Comparison of ENCODE assay signal across 17 cellular contexts in the genomic region with DNA sequence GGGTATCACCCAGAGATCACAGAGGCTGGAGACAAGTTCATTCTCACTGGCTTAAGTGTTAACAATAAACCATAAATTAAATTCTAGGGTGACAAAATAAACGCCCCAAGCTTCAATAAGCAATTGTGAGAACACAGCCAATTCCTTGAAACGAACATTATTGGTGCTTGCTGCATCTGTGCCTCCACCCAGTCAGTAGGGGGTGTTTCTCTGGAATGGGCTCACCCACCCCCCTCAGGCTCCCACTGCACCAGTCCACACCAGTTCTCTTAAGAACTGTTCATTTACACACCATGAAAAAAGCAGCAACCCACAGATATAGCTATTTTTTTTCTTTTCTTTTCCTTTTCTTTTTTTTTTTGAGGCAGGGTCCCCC. TPM values are rescaled to one million over a fixed set of nuclear protein-coding genes. Genes with fewer than 3 reads are reported as not detected.
DNase-seq lines count a peak whose midpoint lies in the region; ATAC-seq and TF ChIP-seq lines count a peak whose summit lies in the region.
"Had no signal": no experiment of that assay in that cellular context is flagged by ENCODE, and none has a peak within 500 bp of the region (broad histone marks: within the 10 kb centered on the region; RNA-seq: fewer than 3 reads in every experiment).

No MANE protein-coding gene starts in this region.

- H3K14ac ChIP-seq in IMR-90 (replicated peaks; ENCODE audit: low read depth, low read length) = peak overlapping the region; percentile 57; the same call in 1 of the 2 replicates

- H3K23ac ChIP-seq in IMR-90 (ENCODE audit: low read depth, low read length) = no peak overlapping the region; the same call in 1 of the 2 replicates

- H3K36me3 Mint-ChIP-seq in brain = peaks cover 78% of the 10 kb centered on the region
- H3K36me3 Mint-ChIP-seq in stimulated activated naive B cell treated with anti-CD40 and anti-IgM and Interleukin-4, amounts not matched to agents 10 μg/mL and 1 μg/mL and 100 μg/mL, for 72 hours = peaks cover 15 to 28% of the 10 kb centered on the region in 2 donors
- H3K36me3 Mint-ChIP-seq in activated CD4-positive, alpha-beta T cell treated with anti-CD3 and anti-CD28 coated beads, Interleukin-2, amount 10 ng/mL, durations not matched to agents 7 days and 5 days (ENCODE audit: low read depth) = no peaks in the 10 kb centered on the region
- H3K36me3 Mint-ChIP-seq: immature natural killer cell had no signal

- H2AK9ac ChIP-seq in IMR-90 (replicated peaks; ENCODE audit: low read depth, low read length, poor library complexity) = peak overlapping the region; percentile 22

- no peak overlapping the region for H4K5ac ChIP-seq in IMR-90 (ENCODE audit: low read depth, low read length)

- H3K9ac ChIP-seq in IMR-90 (ENCODE audit: low read depth, low read length) = no peak overlapping the region
- H3K9ac ChIP-seq: KMS-11 had no signal

- no peak overlapping the region for H2BK15ac ChIP-seq in IMR-90 (ENCODE audit: low read depth, low read length)

- H3K4me1 ChIP-seq in A673 (ENCODE audit: insufficient read depth, low read length, poor library complexity, severe bottlenecking) = peaks cover 36% of the 10 kb centered on the region
- H3K4me1 ChIP-seq in IMR-90 (ENCODE audit: control insufficient read depth, insufficient read depth, low read length) = peaks cover 19% of the 10 kb centered on the region
- H3K4me1 ChIP-seq: pancreas had no signal

- peak overlapping the region in 4 of 5 experiments; percentile 22 to 66 (median 50) for H3K27ac Mint-ChIP-seq in brain
- H3K27ac Mint-ChIP-seq in stimulated activated naive B cell treated with anti-CD40 and anti-IgM and Interleukin-4, amounts not matched to agents 10 μg/mL and 1 μg/mL and 100 μg/mL, for 72 hours = no peak overlapping the region
- H3K27ac Mint-ChIP-seq in activated CD4-positive, alpha-beta T cell treated with anti-CD3 and anti-CD28 coated beads, Interleukin-2, amount 10 ng/mL, durations not matched to agents 7 days and 5 days = no peak overlapping the region
- H3K27ac Mint-ChIP-seq: activated CD4-positive, alpha-beta memory T cell treated with anti-CD3 and anti-CD28 coated beads, Interleukin-2, amount 10 ng/mL, durations not matched to agents 7 days and 5 days; activated T-helper 2 cell treated with anti-CD3 and anti-CD28 coated beads, Interferon-gamma antibody, Interleukin-2, Interleukin-4, amounts not matched to agents 10 μg/mL and 5 μg/mL and 100 μg/mL, durations not matched to agents 14 hours and 24 hours and 36 hours; immature natural killer cell had no signal

- H3K9me3 Mint-ChIP-seq in brain = peaks cover 10 to 24% (median 16%) of the 10 kb centered on the region in 5 experiments
- peaks cover 0 to 2% of the 10 kb centered on the region in 2 donors for H3K9me3 Mint-ChIP-seq in stimulated activated naive B cell treated with anti-CD40 and anti-IgM and Interleukin-4, amounts not matched to agents 10 μg/mL and 1 μg/mL and 100 μg/mL, for 72 hours
- H3K9me3 Mint-ChIP-seq in activated CD4-positive, alpha-beta T cell treated with anti-CD3 and anti-CD28 coated beads, Interleukin-2, amount 10 ng/mL, durations not matched to agents 7 days and 5 days = no peaks in the 10 kb centered on the region
- H3K9me3 Mint-ChIP-seq: activated T-helper 2 cell treated with anti-CD3 and anti-CD28 coated beads, Interferon-gamma antibody, Interleukin-2, Interleukin-4, amounts not matched to agents 10 μg/mL and 5 μg/mL and 100 μg/mL, durations not matched to agents 14 hours and 24 hours and 36 hours had no signal

- BruUV-seq in A673 (replicated peaks; lab: Mats Ljungman, UMichigan) (no TSS peak), IMR-90 (replicated peaks; lab: Mats Ljungman, UMichigan) (no TSS peak)

- H3K4me2 ChIP-seq in IMR-90 (ENCODE audit: low read depth, low read length) = peak overlapping the region; percentile 59
- H3K4me2 ChIP-seq: KMS-11 had no signal

- no peak for TF ChIP-seq CTCF in A673 (conservative IDR thresholded peaks at IDR 0.05; ENCODE audit: low read depth, low read length)
- TF ChIP-seq CTCF in IMR-90 (conservative IDR thresholded peaks at IDR 0.05; ENCODE audit: low read depth, low read length) = 0 out of 2 replicates have a peak, but pooled peaks have one; percentile 11
- no peak for TF ChIP-seq CTCF in brain (conservative IDR thresholded peaks at IDR 0.05)

- peaks cover 55% of the 10 kb centered on the region for H3K4me1 Mint-ChIP-seq in brain
- peaks cover 13 to 24% of the 10 kb centered on the region in 2 donors for H3K4me1 Mint-ChIP-seq in stimulated activated naive B cell treated with anti-CD40 and anti-IgM and Interleukin-4, amounts not matched to agents 10 μg/mL and 1 μg/mL and 100 μg/mL, for 72 hours
- no peaks in the 10 kb centered on the region for H3K4me1 Mint-ChIP-seq in activated CD4-positive, alpha-beta T cell treated with anti-CD3 and anti-CD28 coated beads, Interleukin-2, amount 10 ng/mL, durations not matched to agents 7 days and 5 days
- H3K4me1 Mint-ChIP-seq: activated CD4-positive, alpha-beta memory T cell treated with anti-CD3 and anti-CD28 coated beads, Interleukin-2, amount 10 ng/mL, durations not matched to agents 7 days and 5 days; immature natural killer cell had no signal

- no peak overlapping the region for H4K91ac ChIP-seq in IMR-90 (ENCODE audit: insufficient read depth, low read depth, low read length)

- H3K36me3 ChIP-seq in A673 (ENCODE audit: insufficient read depth, low read length, poor library complexity, severe bottlenecking) = no peaks in the 10 kb centered on the region
- H3K36me3 ChIP-seq in IMR-90 (ENCODE audit: control insufficient read depth, insufficient read depth, low read length) = peaks cover 3% of the 10 kb centered on the region; the same call in 1 of the 2 replicates
- H3K36me3 ChIP-seq: pancreas had no signal

- intact Hi-C loops in A673 (cut with micrococcal nuclease; ENCODE audit: unreplicated experiment) = no loop called here
- intact Hi-C loops in IMR-90 (cut with micrococcal nuclease) = loop anchor here (5.0 kb wide), 1 partner anchor 35 kb away; the partner anchor contains the start of gene CDC42BPB

- peak overlapping the region; percentile 4 for H3K4me3 ChIP-seq in A673 (ENCODE audit: low read depth, low read length, poor library complexity, severe bottlenecking)
- no peak overlapping the region for H3K4me3 ChIP-seq in IMR-90 (ENCODE audit: insufficient read depth, low read depth, low read length)
- H3K4me3 ChIP-seq: pancreas had no signal

- H2AFZ ChIP-seq in IMR-90 (replicated peaks; ENCODE audit: low read length, poor library complexity) = peak overlapping the region; percentile 70

- peak; percentile 35 for DNase-seq in A673 (ENCODE audit: low spot score)
- no peak for DNase-seq in IMR-90
- DNase-seq in left kidney (ENCODE audit: low read depth, low spot score) = peak; percentile 27
- DNase-seq in NCI-H1930 (lab: John Stamatoyannopoulos, UW) = no peak
- DNase-seq in NOMO-1 treated with DMSO at 0.1 percent for 48 hours (lab: John Stamatoyannopoulos, UW; ENCODE audit: unreplicated experiment) = no peak
- DNase-seq in stimulated activated naive B cell treated with anti-CD40 and anti-IgM and Interleukin-4, amounts not matched to agents 10 μg/mL and 1 μg/mL and 100 μg/mL, for 72 hours = no peak
- no peak for DNase-seq in activated CD4-positive, alpha-beta T cell treated with anti-CD3 and anti-CD28 coated beads, Interleukin-2, amount 10 ng/mL, durations not matched to agents 7 days and 5 days
- DNase-seq: activated CD4-positive, alpha-beta memory T cell treated with anti-CD3 and anti-CD28 coated beads, Interleukin-2, amount 10 ng/mL, durations not matched to agents 7 days and 5 days; AML-193; DMS 273 treated with DMSO at 0.1 percent for 48 hours; immature natural killer cell; NCI-H1694 treated with DMSO at 0.1 percent for 48 hours; SHP77 had no signal

- H3K27me3 ChIP-seq in A673 (replicated peaks; ENCODE audit: insufficient read depth, low read depth, low read length, poor library complexity) (no peaks in the 10 kb centered on the region), IMR-90 (ENCODE audit: control insufficient read depth, insufficient read depth, low read length) (no peaks in the 10 kb centered on the region)
- H3K27me3 ChIP-seq: pancreas had no signal

- H2BK20ac ChIP-seq in IMR-90 (ENCODE audit: low read depth, low read length) = peak overlapping the region; percentile 5; the same call in 1 of the 2 replicates

- peaks cover 24 to 74% of the 10 kb centered on the region in 2 experiments; a peak in 3 of 4 replicates for H3K79me1 ChIP-seq in IMR-90 (ENCODE audit: low read depth in 1 of 2, low read length in 2 of 2)

- H3K9me3 ChIP-seq in A673 (ENCODE audit: low read depth, low read length, poor library complexity, severe bottlenecking) = no peaks in the 10 kb centered on the region
- no peaks in the 10 kb centered on the region for H3K9me3 ChIP-seq in IMR-90 (ENCODE audit: control insufficient read depth, insufficient read depth, low read length)
- H3K9me3 ChIP-seq: pancreas had no signal

- dilution Hi-C loops in IMR-90 (cut with HindIII; ENCODE audit: low sequenced_read_pairs, unreplicated experiment) = no loop called here

- H3K56ac ChIP-seq in IMR-90 (ENCODE audit: extremely low read depth, insufficient read depth, low read length) = no peak overlapping the region

- peak overlapping the region; percentile 64 for H2AK5ac ChIP-seq in IMR-90 (ENCODE audit: low read depth, low read length)

- no peak for TF ChIP-seq POLR2A in IMR-90 (IDR thresholded peaks at IDR 0.05; ENCODE audit: low read depth, low read length)

- ATAC-seq in IMR-90 (ENCODE audit: low read depth) = peak; percentile 10; the same call in 1 of the 2 replicates
- ATAC-seq in stimulated activated naive B cell treated with anti-CD40 and anti-IgM and Interleukin-4, amounts not matched to agents 10 μg/mL and 1 μg/mL and 100 μg/mL, for 72 hours (replicated peaks) = no peak

- no peak overlapping the region for H3K18ac ChIP-seq in IMR-90 (ENCODE audit: low read depth, low read length)

- H3K27me3 Mint-ChIP-seq in brain = no peaks in the 10 kb centered on the region
- peaks cover 0 to 12% of the 10 kb centered on the region in 2 donors for H3K27me3 Mint-ChIP-seq in stimulated activated naive B cell treated with anti-CD40 and anti-IgM and Interleukin-4, amounts not matched to agents 10 μg/mL and 1 μg/mL and 100 μg/mL, for 72 hours
- peaks cover 6% of the 10 kb centered on the region for H3K27me3 Mint-ChIP-seq in activated CD4-positive, alpha-beta T cell treated with anti-CD3 and anti-CD28 coated beads, Interleukin-2, amount 10 ng/mL, durations not matched to agents 7 days and 5 days

- peak overlapping the region; percentile 56 for H2BK5ac ChIP-seq in IMR-90 (ENCODE audit: low read depth, low read length, poor library complexity, severe bottlenecking)

- TF ChIP-seq RAD21 in IMR-90 (IDR thresholded peaks at IDR 0.05; ENCODE audit: low read length) = no peak

- H3K27ac ChIP-seq in A673 (ENCODE audit: low read depth, low read length, poor library complexity, severe bottlenecking) (no peak overlapping the region), IMR-90 (ENCODE audit: insufficient read depth, low read length) (peak overlapping the region; percentile 34; the same call in 1 of the 2 replicates)
- H3K27ac ChIP-seq: KMS-11 had no signal

- no CpG with 5 or more reads among the region's 2 CpGs for WGBS in IMR-90 (ENCODE audit: extremely low coverage in 2 of 2, insufficient read length in 1 of 2), 2 experiments

- H4K8ac ChIP-seq in IMR-90 (ENCODE audit: low read depth in 2 of 2, low read length in 2 of 2) = peak overlapping the region in 1 of 2 experiments; percentile 82; a peak in 2 of 4 replicates

- H4K20me1 ChIP-seq in IMR-90 (ENCODE audit: insufficient read depth, low read length) = peaks cover 53% of the 10 kb centered on the region

- POLR2A ChIA-PET in A673 (lab: Charles Lee; ENCODE audit: low non-redundant PET) (no interaction called here), IMR-90 (lab: Charles Lee; ENCODE audit: unreplicated experiment) (no interaction called here)
- POLR2A ChIA-PET in activated CD4-positive, alpha-beta T cell treated with anti-CD3 and anti-CD28 coated beads, Interleukin-2, amount 10 ng/mL, durations not matched to agents 7 days and 5 days (lab: Charles Lee) = no interaction called here

- peaks cover 26% of the 10 kb centered on the region for H3K9me1 ChIP-seq in IMR-90 (ENCODE audit: insufficient read depth, low read length)

- peak overlapping the region; percentile 61 for H3K4ac ChIP-seq in IMR-90 (ENCODE audit: low read depth, low read length)

- CTCF ChIA-PET in A673 (lab: Charles Lee) (no interaction called here), IMR-90 (lab: Yijun Ruan, JAX) (interaction anchor here (0.6 kb wide), 2 partner anchors 58 to 138 kb away, joined by 3 read pairs; no protein-coding TSS in a partner anchor)
- CTCF ChIA-PET in activated CD4-positive, alpha-beta T cell treated with anti-CD3 and anti-CD28 coated beads, Interleukin-2, amount 10 ng/mL, durations not matched to agents 7 days and 5 days (lab: Charles Lee) = no interaction called here

- no peak overlapping the region for H3K4me3 Mint-ChIP-seq in brain
- no peak overlapping the region for H3K4me3 Mint-ChIP-seq in stimulated activated naive B cell treated with anti-CD40 and anti-IgM and Interleukin-4, amounts not matched to agents 10 μg/mL and 1 μg/mL and 100 μg/mL, for 72 hours
- H3K4me3 Mint-ChIP-seq in activated CD4-positive, alpha-beta T cell treated with anti-CD3 and anti-CD28 coated beads, Interleukin-2, amount 10 ng/mL, durations not matched to agents 7 days and 5 days = no peak overlapping the region
- H3K4me3 Mint-ChIP-seq: activated CD4-positive, alpha-beta memory T cell treated with anti-CD3 and anti-CD28 coated beads, Interleukin-2, amount 10 ng/mL, durations not matched to agents 7 days and 5 days; immature natural killer cell had no signal

- in situ Hi-C loops in IMR-90 (cut with MboI; ENCODE audit: low sequenced_read_pairs) = no loop called here

- peak overlapping the region; percentile 50; the same call in 1 of the 2 replicates for H2BK120ac ChIP-seq in IMR-90 (ENCODE audit: low read depth, low read length)

RNA-seq across cellular contexts. Expression of gene CDC42BPB, which starts 34.7 kb away (rescaled TPM):
- total RNA-seq in A673 (2021) (103 and 106 TPM in 2 replicates), IMR-90 (2012; rRNA removed) (48.0 and 49.1 TPM in 2 replicates)
- polyA plus RNA-seq in IMR-90 (2012; rRNA removed) (73.6 and 81.4 TPM in 2 replicates), brain (ENCODE audit: insufficient read depth, low read depth, low replicate concordance) (82.7 TPM)
- 45.7 and 64.7 TPM in 2 replicates for polyA plus RNA-seq in IMR-90 (2012; cell fraction: cytosol; rRNA removed)
- polyA plus RNA-seq in IMR-90 (2012; cell fraction: nucleus; rRNA removed; ENCODE audit: low replicate concordance) = 168 and 207 TPM in 2 replicates
- total RNA-seq in activated CD4-positive, alpha-beta T cell treated with anti-CD3 and anti-CD28 coated beads, Interleukin-2, amount 10 ng/mL, durations not matched to agents 7 days and 5 days = 1 to 10 TPM in 1 of 2 experiments, under 1 TPM in 1; 0.81 to 1.1 TPM
- polyA plus RNA-seq: immature natural killer cell had no signal

Comparison
In these comparisons a context has a peak if more than half of its experiments do, and no peak if none do; other contexts are left out.
1. DNase-seq: peak in A673 (single experiment) and left kidney (single experiment); none in IMR-90 (single experiment), NCI-H1930 (0 of 2), NOMO-1 treated with DMSO at 0.1 percent for 48 hours (single experiment), stimulated activated naive B cell treated with anti-CD40 and anti-IgM and Interleukin-4, amounts not matched to agents 10 μg/mL and 1 μg/mL and 100 μg/mL, for 72 hours (single experiment) and activated CD4-positive, alpha-beta T cell treated with anti-CD3 and anti-CD28 coated beads, Interleukin-2, amount 10 ng/mL, durations not matched to agents 7 days and 5 days (single experiment).
2. H3K27ac Mint-ChIP-seq: peak in brain (4 of 5); none in stimulated activated naive B cell treated with anti-CD40 and anti-IgM and Interleukin-4, amounts not matched to agents 10 μg/mL and 1 μg/mL and 100 μg/mL, for 72 hours (single experiment) and activated CD4-positive, alpha-beta T cell treated with anti-CD3 and anti-CD28 coated beads, Interleukin-2, amount 10 ng/mL, durations not matched to agents 7 days and 5 days (single experiment).
3. RNA of gene CDC42BPB, which starts 34.7 kb away (total RNA-seq): 103 to 106 TPM in A673 and 48.0 to 49.1 TPM in IMR-90; 0.81 to 1.1 TPM in activated CD4-positive, alpha-beta T cell treated with anti-CD3 and anti-CD28 coated beads, Interleukin-2, amount 10 ng/mL, durations not matched to agents 7 days and 5 days; every median in the first group is over 10 times any median in the second.